In genomic region chr2:47295133-47295980, GRCh38 we compare ENCODE assay signal across 28 cellular contexts.
A peak's percentile ranks its signal among the peaks of the same experiment; 100 is the strongest.
DNase-seq lines count a peak whose midpoint lies in the region; FAIRE-seq and TF ChIP-seq lines count a peak whose summit lies in the region.
"Had no signal": no experiment of that assay in that cellular context is flagged by ENCODE, and none has a peak within 500 bp of the region (broad histone marks: within the 10 kb centered on the region; RNA-seq: fewer than 3 reads in every experiment).

No MANE protein-coding gene starts in this region.

- peaks cover 63% of the 10 kb centered on the region for H3K4me1 Mint-ChIP-seq in CD14-positive monocyte
- peaks cover 20% of the 10 kb centered on the region for H3K4me1 Mint-ChIP-seq in mesothelial cell of epicardium

- H3K4me1 ChIP-seq in subcutaneous abdominal adipose tissue (ENCODE audit: control insufficient read depth in 5 of 5, insufficient read depth in 5 of 5, low read length in 5 of 5) (peaks cover 0 to 25% (median 22%) of the 10 kb centered on the region in 5 donors), kidney (ENCODE audit: control insufficient read depth in 1 of 2, insufficient read depth in 1 of 2, low read depth in 1 of 2, low read length in 2 of 2) (no peaks in the 10 kb centered on the region)

- H3K9me3 ChIP-seq in SK-N-MC (ENCODE audit: low read depth, low read length) (no peaks in the 10 kb centered on the region), subcutaneous abdominal adipose tissue (ENCODE audit: control insufficient read depth in 5 of 5, low read length in 5 of 5) (no peaks in the 10 kb centered on the region), kidney (ENCODE audit: control insufficient read depth in 1 of 2, low read length in 2 of 2) (no peaks in the 10 kb centered on the region)

- H3K27me3 Mint-ChIP-seq in CD14-positive monocyte (ENCODE audit: low read depth in 3 of 3) = peaks cover 0 to 2% (median 0%) of the 10 kb centered on the region in 3 donors
- peaks cover 3% of the 10 kb centered on the region for H3K27me3 Mint-ChIP-seq in mesothelial cell of epicardium (ENCODE audit: low read depth)

- intact Hi-C loops in CD14-positive monocyte (cut with micrococcal nuclease) (no loop called here), kidney (cut with DNase I) (no loop called here), head of caudate nucleus (cut with DNase I) (no loop called here)

- H3K9ac ChIP-seq in SK-N-MC (ENCODE audit: insufficient read length) = peak overlapping the region; percentile 8
- H3K9ac ChIP-seq in subcutaneous abdominal adipose tissue (ENCODE audit: low read length in 5 of 5) = no peak overlapping the region
- no peak overlapping the region for H3K9ac ChIP-seq in kidney (ENCODE audit: low read length in 2 of 2)

- no peaks in the 10 kb centered on the region for H3K27me3 ChIP-seq in subcutaneous abdominal adipose tissue (ENCODE audit: control insufficient read depth in 5 of 5, insufficient read depth in 4 of 5, low read length in 5 of 5)

- DNase-seq in CD14-positive monocyte (ENCODE audit: low spot score) (no peak), SK-N-MC (ENCODE audit: low read depth, low spot score) (no peak), mesothelial cell of epicardium (ENCODE audit: low spot score in 2 of 2, unreplicated experiment in 2 of 2) (no peak), kidney (no peak), head of caudate nucleus (no peak), UCSD-AML1 (lab: John Stamatoyannopoulos, UW; ENCODE audit: unreplicated experiment) (no peak)
- DNase-seq in activated effector memory CD4-positive, alpha-beta T cell treated with Interleukin-2 at 50 U/mL for 16 hours = no peak
- DNase-seq: activated CD4-positive, alpha-beta T cell treated with anti-CD3 and anti-CD28 coated beads, Interleukin-2, amount 50 U/mL, for 1 hour; activated naive CD4-positive, alpha-beta T cell; activated T-cell treated with anti-CD3 and anti-CD28 coated beads, Interleukin-2, amount 50 U/mL, for 4 hours; AML-193; CD8-positive, alpha-beta T cell; effector memory CD8-positive, alpha-beta T cell; erythroblast; left colon; naive B cell; NCI-H187; NCI-H2171; NCI-H524 treated with DMSO at 0.1 percent for 48 hours; SHP77; small intestine; SW 1271; T1000 had no signal

- H3K27ac ChIP-seq in SK-N-MC = no peak overlapping the region
- peak overlapping the region; percentile 60 for H3K27ac ChIP-seq in subcutaneous abdominal adipose tissue (ENCODE audit: low read depth, low read length)
- no peak overlapping the region for H3K27ac ChIP-seq in kidney (ENCODE audit: low read depth in 2 of 2, low read length in 2 of 2)

- H3K36me3 Mint-ChIP-seq in CD14-positive monocyte (peaks cover 0 to 3% of the 10 kb centered on the region in 2 donors), mesothelial cell of epicardium (no peaks in the 10 kb centered on the region)
- H3K36me3 Mint-ChIP-seq: CD8-positive, alpha-beta T cell; naive B cell had no signal

- TF ChIP-seq CTCF in CD14-positive monocyte (IDR thresholded peaks at IDR 0.05) (no peak), mesothelial cell of epicardium (IDR thresholded peaks at IDR 0.05; ENCODE audit: unreplicated experiment) (no peak), kidney (IDR thresholded peaks at IDR 0.05; ENCODE audit: borderline replicate concordance, extremely low read depth, insufficient read depth) (no peak)

- H3K4me3 Mint-ChIP-seq in CD14-positive monocyte (no peak overlapping the region), mesothelial cell of epicardium (no peak overlapping the region)
- H3K4me3 Mint-ChIP-seq: activated T-cell treated with anti-CD3 and anti-CD28 coated beads, Interleukin-2, amount 50 U/mL, for 4 hours; CD8-positive, alpha-beta T cell; effector memory CD8-positive, alpha-beta T cell; naive B cell had no signal

- H3K36me3 ChIP-seq in SK-N-MC (ENCODE audit: insufficient read depth, low read length) = no peaks in the 10 kb centered on the region
- H3K36me3 ChIP-seq in subcutaneous abdominal adipose tissue (ENCODE audit: control insufficient read depth in 5 of 5, insufficient read depth in 5 of 5, low read length in 5 of 5) = no peaks in the 10 kb centered on the region
- no peaks in the 10 kb centered on the region for H3K36me3 ChIP-seq in kidney (ENCODE audit: control insufficient read depth in 1 of 2, insufficient read depth in 2 of 2, low read length in 2 of 2)

- H3K9me3 Mint-ChIP-seq in CD14-positive monocyte = peaks cover 0 to 2% (median 0%) of the 10 kb centered on the region in 7 donors
- H3K9me3 Mint-ChIP-seq in mesothelial cell of epicardium = no peaks in the 10 kb centered on the region
- H3K9me3 Mint-ChIP-seq: activated T-cell treated with anti-CD3 and anti-CD28 coated beads, Interleukin-2, amount 50 U/mL, for 4 hours; CD8-positive, alpha-beta T cell; effector memory CD8-positive, alpha-beta T cell; naive B cell had no signal

- H3K27ac Mint-ChIP-seq in CD14-positive monocyte (peak overlapping the region; percentile 84 to 96 (median 93)), mesothelial cell of epicardium (peak overlapping the region; percentile 44)
- H3K27ac Mint-ChIP-seq: CD8-positive, alpha-beta T cell; effector memory CD8-positive, alpha-beta T cell had no signal

- no peak for FAIRE-seq in kidney (lab: Jason Lieb, UNC)
- FAIRE-seq: A204.1, GM12891, HepG2, small intestine, urothelium cell line had no signal

- H3K4me3 ChIP-seq in SK-N-MC (no peak overlapping the region), subcutaneous abdominal adipose tissue (ENCODE audit: low read depth in 1 of 5, low read length in 5 of 5) (no peak overlapping the region), kidney (ENCODE audit: low read length in 2 of 2) (no peak overlapping the region)
